In genomic region chr19:17966497-17967257, GRCh38 we compare ENCODE assay signal across 10 cellular contexts. TPM values are rescaled to one million over a fixed set of nuclear protein-coding genes. Genes with fewer than 3 reads are reported as not detected.
DNase-seq lines count a peak whose midpoint lies in the region; ATAC-seq and TF ChIP-seq lines count a peak whose summit lies in the region.
"Had no signal": no experiment of that assay in that cellular context is flagged by ENCODE, and none has a peak within 500 bp of the region (broad histone marks: within the 10 kb centered on the region; RNA-seq: fewer than 3 reads in every experiment).

KCNN1 (plus strand) TSS chr19:17967107; CDS start chr19:17973889, 6,782 bp downstream.

- TF ChIP-seq CTCF in A673 (conservative IDR thresholded peaks at IDR 0.05; ENCODE audit: low read depth, low read length) (no peak), activated B cell treated with CpG ODN at 0.5 μM for 24 hours (IDR thresholded peaks at IDR 0.05) (no peak), gastrocnemius medialis (IDR thresholded peaks at IDR 0.05 in 4 of 5, conservative IDR thresholded peaks at IDR 0.05 in 1 of 5) (no peak)

- peak within 1 kb of the TSS; percentile 62 for H3K4me3 Mint-ChIP-seq in activated B cell treated with CpG ODN at 0.5 μM for 24 hours

- no peaks in the 10 kb centered on the region for H3K36me3 Mint-ChIP-seq in activated B cell treated with CpG ODN at 0.5 μM for 24 hours (ENCODE audit: low read depth)

- H3K9me3 ChIP-seq in A673 (ENCODE audit: low read depth, low read length, poor library complexity, severe bottlenecking) (no peaks in the 10 kb centered on the region), mesodermal cell (ENCODE audit: control insufficient read depth, low read length) (no peaks in the 10 kb centered on the region), gastrocnemius medialis (no peaks in the 10 kb centered on the region)
- H3K9me3 ChIP-seq: thoracic aorta had no signal

- H3K27me3 ChIP-seq in A673 (replicated peaks; ENCODE audit: insufficient read depth, low read depth, low read length, poor library complexity) (no peaks in the 10 kb centered on the region), gastrocnemius medialis (peaks cover 34 to 53% (median 40%) of the 10 kb centered on the region in 3 donors)

- H3K4me3 ChIP-seq in A673 (ENCODE audit: low read depth, low read length, poor library complexity, severe bottlenecking) (peak within 1 kb of the TSS; percentile 90), mesodermal cell (ENCODE audit: extremely low read depth, insufficient read depth, low read length, poor library complexity, severe bottlenecking) (peak within 1 kb of the TSS; percentile 31), gastrocnemius medialis (no peak within 1 kb of the TSS)
- H3K4me3 ChIP-seq: thoracic aorta had no signal

- DNase-seq in A673 (ENCODE audit: low spot score) = peak; percentile 83
- DNase-seq in DMS114 treated with DMSO at 0.1 percent for 48 hours (lab: John Stamatoyannopoulos, UW; ENCODE audit: unreplicated experiment) = peak; percentile 25
- no peak for DNase-seq in activated B cell treated with CpG ODN at 0.5 μM for 24 hours
- DNase-seq in gastrocnemius medialis = no peak
- DNase-seq in NCI-H1048 (lab: John Stamatoyannopoulos, UW) = no peak
- DNase-seq in SW480 (ENCODE audit: low spot score) = no peak
- DNase-seq: kidney had no signal

- intact Hi-C loops in A673 (cut with micrococcal nuclease; ENCODE audit: unreplicated experiment) (no loop called here), activated B cell treated with CpG ODN at 0.5 μM for 24 hours (cut with micrococcal nuclease) (no loop called here), gastrocnemius medialis (cut with DNase I; ENCODE audit: low total_unique reads) (no loop called here)

- POLR2A ChIA-PET in A673 (lab: Charles Lee; ENCODE audit: low non-redundant PET) = interaction anchor here (0.6 kb wide), 1 partner anchor 9 kb away, joined by 3 read pairs; no protein-coding TSS in a partner anchor
- POLR2A ChIA-PET in activated B cell treated with CpG ODN at 0.5 μM for 24 hours (lab: Charles Lee) = interaction anchor here (0.6 kb wide), 1 partner anchor 27 kb away, joined by 4 read pairs; no protein-coding TSS in a partner anchor

- in situ Hi-C loops in gastrocnemius medialis (cut with MboI; ENCODE audit: low sequenced_read_pairs in 4 of 4) = no loop called here

- H3K4me1 Mint-ChIP-seq in activated B cell treated with CpG ODN at 0.5 μM for 24 hours = peaks cover 12% of the 10 kb centered on the region

- H3K9me3 Mint-ChIP-seq in activated B cell treated with CpG ODN at 0.5 μM for 24 hours = no peaks in the 10 kb centered on the region

- CTCF ChIA-PET in A673 (lab: Charles Lee) = interaction anchor here (0.6 to 1.2 kb wide), 3 partner anchors 28 to 198 kb away, joined by 3 read pairs; no protein-coding TSS in a partner anchor
- CTCF ChIA-PET in activated B cell treated with CpG ODN at 0.5 μM for 24 hours (lab: Charles Lee) = interaction anchor here (0.7 to 0.8 kb wide), 2 partner anchors 434 to 1065 kb away, joined by 3 to 4 read pairs; no protein-coding TSS in a partner anchor

- no peak for TF ChIP-seq POLR2A in gastrocnemius medialis (IDR thresholded peaks at IDR 0.05)

- H3K4me1 ChIP-seq in A673 (ENCODE audit: insufficient read depth, low read length, poor library complexity, severe bottlenecking) = peaks cover 60% of the 10 kb centered on the region
- no peaks in the 10 kb centered on the region for H3K4me1 ChIP-seq in mesodermal cell (ENCODE audit: control insufficient read depth, insufficient read depth, low read length, poor library complexity, severe bottlenecking)
- no peaks in the 10 kb centered on the region for H3K4me1 ChIP-seq in gastrocnemius medialis

- no peaks in the 10 kb centered on the region for H3K36me3 ChIP-seq in A673 (ENCODE audit: insufficient read depth, low read length, poor library complexity, severe bottlenecking)
- no peaks in the 10 kb centered on the region for H3K36me3 ChIP-seq in mesodermal cell (ENCODE audit: control insufficient read depth, insufficient read depth, low read length)
- H3K36me3 ChIP-seq in gastrocnemius medialis = no peaks in the 10 kb centered on the region
- H3K36me3 ChIP-seq: thoracic aorta had no signal

- WGBS in mesodermal cell (ENCODE audit: insufficient coverage in 2 of 2), 2 experiments = 9 to 11% methylated on average over 17 to 24 of the region's 60 CpGs

- H3K27ac Mint-ChIP-seq in activated B cell treated with CpG ODN at 0.5 μM for 24 hours = no peak within 1 kb of the TSS

- H3K27me3 Mint-ChIP-seq in activated B cell treated with CpG ODN at 0.5 μM for 24 hours = peaks cover 38% of the 10 kb centered on the region

- H3K27ac ChIP-seq in A673 (ENCODE audit: low read depth, low read length, poor library complexity, severe bottlenecking) = peak within 1 kb of the TSS; percentile 90
- H3K27ac ChIP-seq in mesodermal cell (ENCODE audit: low read depth, low read length, severe bottlenecking) = no peak within 1 kb of the TSS
- H3K27ac ChIP-seq in gastrocnemius medialis = no peak within 1 kb of the TSS
- H3K27ac ChIP-seq: thoracic aorta had no signal

- peak; percentile 45 for ATAC-seq in activated B cell treated with CpG ODN at 0.5 μM for 24 hours (ENCODE audit: low read depth)
- no peak for ATAC-seq in gastrocnemius medialis
- ATAC-seq in HG03025 (IDR thresholded peaks at IDR 0.05; ENCODE audit: low FRiP score, unreplicated experiment) = no peak

- no TSS peak for BruUV-seq in A673 (replicated peaks; lab: Mats Ljungman, UMichigan)

RNA-seq across cellular contexts. Expression of gene KCNN1, which starts in this region (rescaled TPM):
- total RNA-seq in A673 (2021) (63.5 and 81.2 TPM in 2 replicates), activated B cell treated with CpG ODN at 0.5 μM for 24 hours (0.17 TPM in 1 of 2 replicates, not detected in the other), gastrocnemius medialis (not detected)
- 2.7 TPM for polyA plus RNA-seq in mesodermal cell (2013, experiment 1 of 2)
- polyA plus RNA-seq in mesodermal cell (2013, experiment 2 of 2) = 2.9 TPM

Comparison
In these comparisons a context has a peak if more than half of its experiments do, and no peak if none do; other contexts are left out.
1. RNA of gene KCNN1 (total RNA-seq): 63.5 to 81.2 TPM in A673; 0.17 TPM in activated B cell treated with CpG ODN at 0.5 μM for 24 hours and not detected in gastrocnemius medialis; every median in the first group is over 10 times any median in the second.
2. Peak in ATAC-seq in activated B cell treated with CpG ODN at 0.5 μM for 24 hours; RNA of the gene not detected or under 1 TPM.
3. DNase-seq: peak in A673 (single experiment) and DMS114 treated with DMSO at 0.1 percent for 48 hours (single experiment); none in activated B cell treated with CpG ODN at 0.5 μM for 24 hours (single experiment), gastrocnemius medialis (0 of 2), NCI-H1048 (single experiment) and SW480 (single experiment).
4. H3K4me3 ChIP-seq: peak in A673 (single experiment) and mesodermal cell (single experiment); none in gastrocnemius medialis (0 of 4).